28 cellular contexts compared by ENCODE assay signal in genomic region chr10:124551097-124551496, GRCh38.
"Had no signal": no experiment of that assay in that cellular context is flagged by ENCODE, and none has a peak within 500 bp of the region (broad histone marks: within the 10 kb centered on the region; RNA-seq: fewer than 3 reads in every experiment).

No MANE protein-coding gene starts in this region.

- H3K27me3 Mint-ChIP-seq: activated B cell treated with CpG ODN at 0.5 μM for 24 hours; activated CD4-positive, alpha-beta memory T cell treated with anti-CD3 and anti-CD28 coated beads for 36 hours; activated CD4-positive, alpha-beta T cell treated with anti-CD3 and anti-CD28 coated beads, Interleukin-2, amount 10 ng/mL, durations not matched to agents 24 days and 14 days; activated naive CD8-positive, alpha-beta T cell treated with anti-CD3 and anti-CD28 coated beads, Interleukin-2, amount 10 ng/mL, durations not matched to agents 7 days and 5 days; T-helper 17 cell had no signal

- ATAC-seq: activated T-cell treated with anti-CD3 and anti-CD28 coated beads, Interleukin-2, amount 50 U/mL, for 4 hours; SK-N-SH treated with all-trans-retinoic acid at 6 μM for 48 hours; T-helper 17 cell had no signal

- H3K4me3 ChIP-seq: breast epithelium, Peyer's patch, SJSA1 had no signal

- H3K27me3 ChIP-seq: breast epithelium, Peyer's patch, SJSA1 had no signal

- H3K36me3 ChIP-seq: breast epithelium, Peyer's patch, SJSA1 had no signal

- H3K36me3 Mint-ChIP-seq: activated CD4-positive, alpha-beta memory T cell treated with anti-CD3 and anti-CD28 coated beads for 36 hours; activated naive CD4-positive, alpha-beta T cell treated with anti-CD3 and anti-CD28 coated beads, Interleukin-2, amount 10 ng/mL, durations not matched to agents 7 days and 5 days; activated naive CD8-positive, alpha-beta T cell treated with anti-CD3 and anti-CD28 coated beads, Interleukin-2, amount 10 ng/mL, durations not matched to agents 7 days and 5 days had no signal

- H3K4me3 Mint-ChIP-seq: activated CD4-positive, alpha-beta memory T cell treated with anti-CD3 and anti-CD28 coated beads for 36 hours; activated CD4-positive, alpha-beta T cell treated with anti-CD3 and anti-CD28 coated beads, Interleukin-2, amount 10 ng/mL, durations not matched to agents 24 days and 14 days; activated naive CD4-positive, alpha-beta T cell treated with anti-CD3 and anti-CD28 coated beads, Interleukin-2, amount 10 ng/mL, durations not matched to agents 7 days and 5 days; activated naive CD8-positive, alpha-beta T cell treated with anti-CD3 and anti-CD28 coated beads, Interleukin-2, amount 10 ng/mL, durations not matched to agents 7 days and 5 days; activated T-cell treated with anti-CD3 and anti-CD28 coated beads, Interleukin-2, amount 50 U/mL, for 4 hours; T-helper 17 cell had no signal

- DNase-seq: activated B cell treated with CpG ODN at 0.5 μM for 24 hours; activated CD4-positive, alpha-beta memory T cell treated with anti-CD3 and anti-CD28 coated beads for 36 hours; activated CD4-positive, alpha-beta T cell treated with anti-CD3 and anti-CD28 coated beads for 1 hour; activated CD4-positive, alpha-beta T cell treated with anti-CD3 and anti-CD28 coated beads, Interleukin-2, amount 10 ng/mL, durations not matched to agents 24 days and 14 days; activated CD8-positive, alpha-beta memory T cell treated with anti-CD3 and anti-CD28 coated beads for 24 hours; activated gamma-delta T cell; activated naive CD4-positive, alpha-beta T cell treated with anti-CD3 and anti-CD28 coated beads, Interleukin-2, amount 10 ng/mL, durations not matched to agents 7 days and 5 days; activated naive CD8-positive, alpha-beta T cell treated with anti-CD3 and anti-CD28 coated beads, Interleukin-2, amount 10 ng/mL, durations not matched to agents 7 days and 5 days; activated T-cell treated with anti-CD3 and anti-CD28 coated beads, Interleukin-2, amount 50 U/mL, for 4 hours; aorta; caudate nucleus; MM.1S; NCI-H1105; NCI-H1436; NCI-H1694 treated with DMSO at 0.1 percent for 48 hours; NCI-H2029 treated with DMSO at 0.1 percent for 48 hours; NCI-H345; NCI-H510A; NCI-H526 treated with DMSO at 0.1 percent for 48 hours; NCI-H82; SHP77; T-helper 17 cell; T1000 had no signal

- H3K27ac Mint-ChIP-seq: activated CD4-positive, alpha-beta memory T cell treated with anti-CD3 and anti-CD28 coated beads for 36 hours; activated CD4-positive, alpha-beta T cell treated with anti-CD3 and anti-CD28 coated beads, Interleukin-2, amount 10 ng/mL, durations not matched to agents 24 days and 14 days; activated naive CD4-positive, alpha-beta T cell treated with anti-CD3 and anti-CD28 coated beads, Interleukin-2, amount 10 ng/mL, durations not matched to agents 7 days and 5 days; activated naive CD8-positive, alpha-beta T cell treated with anti-CD3 and anti-CD28 coated beads, Interleukin-2, amount 10 ng/mL, durations not matched to agents 7 days and 5 days; T-helper 17 cell had no signal

- H3K9me3 ChIP-seq: breast epithelium, Peyer's patch, SJSA1 had no signal

- H3K4me1 ChIP-seq: breast epithelium, SJSA1 had no signal

- H3K9me3 Mint-ChIP-seq: activated B cell treated with CpG ODN at 0.5 μM for 24 hours; activated CD4-positive, alpha-beta memory T cell treated with anti-CD3 and anti-CD28 coated beads for 36 hours; activated CD4-positive, alpha-beta T cell treated with anti-CD3 and anti-CD28 coated beads, Interleukin-2, amount 10 ng/mL, durations not matched to agents 24 days and 14 days; activated naive CD4-positive, alpha-beta T cell treated with anti-CD3 and anti-CD28 coated beads, Interleukin-2, amount 10 ng/mL, durations not matched to agents 7 days and 5 days; activated naive CD8-positive, alpha-beta T cell treated with anti-CD3 and anti-CD28 coated beads, Interleukin-2, amount 10 ng/mL, durations not matched to agents 7 days and 5 days; activated T-cell treated with anti-CD3 and anti-CD28 coated beads, Interleukin-2, amount 50 U/mL, for 4 hours had no signal

- H3K27ac ChIP-seq: breast epithelium, RWPE1, SJSA1 had no signal

- H3K4me1 Mint-ChIP-seq: activated CD4-positive, alpha-beta T cell treated with anti-CD3 and anti-CD28 coated beads, Interleukin-2, amount 10 ng/mL, durations not matched to agents 24 days and 14 days; activated naive CD8-positive, alpha-beta T cell treated with anti-CD3 and anti-CD28 coated beads, Interleukin-2, amount 10 ng/mL, durations not matched to agents 7 days and 5 days had no signal
